In the genomic region with DNA sequence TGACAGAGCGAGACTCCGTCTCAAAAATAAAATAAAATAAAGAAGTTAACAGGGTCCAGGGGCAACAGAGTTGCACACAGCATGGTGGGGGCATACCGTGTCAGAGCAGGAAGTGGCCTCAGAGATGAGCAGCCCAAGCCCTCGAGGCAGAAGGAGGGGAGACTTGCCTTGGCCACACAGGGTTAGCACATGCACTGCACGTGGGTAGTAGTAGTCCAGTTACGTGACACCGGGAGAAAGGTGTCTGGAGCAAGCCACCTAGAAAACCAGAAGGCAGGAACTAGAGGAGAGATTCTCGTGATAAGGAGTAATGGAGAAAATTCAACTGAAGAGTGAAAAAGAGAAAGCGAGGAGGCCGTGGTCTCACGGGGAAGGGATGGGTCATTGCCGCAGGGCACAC, we compare ENCODE assay signal across 1 cellular context.
TF ChIP-seq lines count a peak whose summit lies in the region.

No MANE protein-coding gene starts in this region.

TF ChIP-seq in HepG2, 621 proteins besides CTCF, POLR2A, EP300 and RAD21:
- no peak for TF ChIP-seq SOX5 (CRISPR knock-in tag; IDR thresholded peaks at IDR 0.05; ENCODE audit: borderline replicate concordance)
- TF ChIP-seq, protein P1, sequence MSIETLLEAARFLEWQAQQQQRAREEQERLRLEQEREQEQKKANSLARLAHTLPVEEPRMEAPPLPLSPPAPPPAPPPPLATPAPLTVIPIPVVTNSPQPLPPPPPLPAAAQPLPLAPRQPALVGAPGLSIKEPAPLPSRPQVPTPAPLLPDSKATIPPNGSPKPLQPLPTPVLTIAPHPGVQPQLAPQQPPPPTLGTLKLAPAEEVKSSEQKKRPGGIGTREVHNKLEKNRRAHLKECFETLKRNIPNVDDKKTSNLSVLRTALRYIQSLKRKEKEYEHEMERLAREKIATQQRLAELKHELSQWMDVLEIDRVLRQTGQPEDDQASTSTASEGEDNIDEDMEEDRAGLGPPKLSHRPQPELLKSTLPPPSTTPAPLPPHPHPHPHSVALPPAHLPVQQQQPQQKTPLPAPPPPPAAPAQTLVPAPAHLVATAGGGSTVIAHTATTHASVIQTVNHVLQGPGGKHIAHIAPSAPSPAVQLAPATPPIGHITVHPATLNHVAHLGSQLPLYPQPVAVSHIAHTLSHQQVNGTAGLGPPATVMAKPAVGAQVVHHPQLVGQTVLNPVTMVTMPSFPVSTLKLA (IDR thresholded peaks at IDR 0.05) = peak; percentile 74
